1 cellular context compared by ENCODE assay signal in genomic region chr2:158464426-158465281, GRCh38.
TF ChIP-seq lines count a peak whose summit lies in the region.

No MANE protein-coding gene starts in this region.

TF ChIP-seq in HepG2, 621 proteins besides CTCF, POLR2A, EP300 and RAD21 (continued from another document):
- TF ChIP-seq ZNF652 (CRISPR knock-in tag; IDR thresholded peaks at IDR 0.05; ENCODE audit: borderline replicate concordance, low read depth) = no peak
- TF ChIP-seq ZKSCAN8 (CRISPR knock-in tag; IDR thresholded peaks at IDR 0.05; ENCODE audit: borderline replicate concordance) = peak; percentile 96
- peak; percentile 58; the same call in 1 of the 2 replicates for TF ChIP-seq SMC3 (IDR thresholded peaks at IDR 0.05; ENCODE audit: low read length)
- no peak for TF ChIP-seq SUZ12 (IDR thresholded peaks at IDR 0.05; ENCODE audit: low read depth, low read length)
